7 cellular contexts compared by ENCODE assay signal in the genomic region with DNA sequence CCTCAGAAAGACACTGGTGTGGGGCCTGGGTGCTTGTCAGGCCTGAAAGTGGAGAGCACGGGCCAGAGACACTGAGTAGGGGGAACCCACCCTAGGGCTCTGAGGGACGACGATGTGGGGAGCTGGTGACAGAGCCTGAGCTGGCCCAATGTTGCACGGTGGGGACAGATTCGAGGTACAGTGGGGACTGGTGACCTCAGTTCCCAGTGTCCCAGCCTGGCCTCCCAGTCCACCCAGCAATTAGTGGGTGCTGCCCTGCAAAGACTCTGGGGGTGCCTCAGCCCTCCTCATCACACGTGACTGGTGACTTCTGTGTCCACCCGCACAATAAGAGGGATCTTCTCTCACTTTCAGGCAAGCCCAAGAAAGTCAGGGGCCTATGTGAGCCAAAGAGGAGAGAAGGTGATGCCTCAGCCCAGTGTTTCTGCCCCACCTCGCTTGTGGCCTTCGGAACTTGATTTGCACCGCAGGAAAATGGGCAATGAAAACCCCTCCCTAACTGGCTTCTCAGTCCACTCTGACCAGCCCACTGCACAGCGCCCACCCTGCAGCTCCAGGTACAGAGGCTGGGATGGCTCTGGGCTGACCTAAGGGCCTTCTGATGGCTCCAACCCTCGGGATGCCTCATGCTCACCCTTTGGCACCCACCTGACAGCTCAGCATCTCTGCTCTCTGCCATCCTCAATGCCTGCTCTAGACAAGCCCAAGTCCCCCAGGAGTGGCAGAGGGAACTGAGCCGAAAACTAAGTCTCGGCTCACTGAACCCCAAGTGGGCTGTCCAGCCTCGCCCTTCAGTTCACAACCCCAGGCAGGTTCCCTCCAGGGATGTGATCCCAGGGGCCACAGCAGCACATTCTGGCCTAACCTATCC. TPM values are rescaled to one million over a fixed set of nuclear protein-coding genes. Genes with fewer than 3 reads are reported as not detected.
"Had no signal": no experiment of that assay in that cellular context is flagged by ENCODE, and none has a peak within 500 bp of the region (broad histone marks: within the 10 kb centered on the region; RNA-seq: fewer than 3 reads in every experiment).

No MANE protein-coding gene starts in this region.

RNA-seq across cellular contexts. Expression of a gene that starts 36.4 kb away (rescaled TPM):
- total RNA-seq: bronchial epithelial cell, esophagus muscularis mucosa, glomerular endothelial cell, liver, osteoblast, renal cortical epithelial cell, vagina had no signal
